8 cellular contexts compared by ENCODE assay signal in the genomic region with DNA sequence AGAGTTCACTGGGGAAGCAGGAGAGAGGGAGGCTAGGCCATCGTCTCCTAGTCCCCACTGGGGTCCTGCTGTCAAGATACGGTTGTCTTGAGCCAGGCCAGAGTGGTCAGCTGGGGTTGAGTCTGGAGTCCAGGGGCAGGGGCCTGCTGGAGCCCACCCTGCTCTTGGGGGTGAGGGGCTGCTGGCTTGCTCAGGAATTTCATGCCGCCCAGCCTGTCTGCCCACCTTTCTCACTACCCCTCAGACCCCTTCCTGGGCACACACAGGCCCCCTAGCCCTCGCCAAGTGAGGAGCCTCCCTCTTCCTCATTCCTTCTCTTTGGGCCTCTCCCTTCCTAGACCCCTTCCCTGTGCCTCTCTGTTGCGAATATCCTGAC. TPM values are rescaled to one million over a fixed set of nuclear protein-coding genes. Genes with fewer than 3 reads are reported as not detected.
DNase-seq lines count a peak whose midpoint lies in the region; TF ChIP-seq lines count a peak whose summit lies in the region.

No MANE protein-coding gene starts in this region.

- CTCF ChIA-PET in activated naive CD4-positive, alpha-beta T cell treated with anti-CD3 and anti-CD28 coated beads, Interleukin-2, amount 10 ng/mL, durations not matched to agents 7 days and 5 days (lab: Charles Lee) = no interaction called here

- peak overlapping the region; percentile 16 to 86 for H3K9ac ChIP-seq in liver (ENCODE audit: low read depth in 1 of 2, low read length in 2 of 2)

- TF ChIP-seq EP300 in transverse colon (IDR thresholded peaks at IDR 0.05; ENCODE audit: low read depth) = no peak

- peaks cover 12% of the 10 kb centered on the region for H3K36me3 Mint-ChIP-seq in activated naive CD4-positive, alpha-beta T cell treated with anti-CD3 and anti-CD28 coated beads, Interleukin-2, amount 10 ng/mL, durations not matched to agents 7 days and 5 days

- H3K27me3 ChIP-seq in liver (ENCODE audit: control insufficient read depth in 4 of 4, insufficient read depth in 4 of 4, low read length in 3 of 4) = no peaks in the 10 kb centered on the region
- no peaks in the 10 kb centered on the region for H3K27me3 ChIP-seq in transverse colon

- in situ Hi-C loops in transverse colon (cut with MboI; ENCODE audit: low pct_ligation_motif_present in 1 of 4, low pct_unique_long_range_greater_than_20kb in 1 of 4, low sequenced_read_pairs in 3 of 4) = loop anchor here in 1 of 4 donors (25.0 kb wide), 1 partner anchor 330 kb away; a partner anchor contains a TSS

- TF ChIP-seq CTCF in liver (IDR thresholded peaks at IDR 0.05; ENCODE audit: low read depth, low read length, missing input control) (no peak), transverse colon (IDR thresholded peaks at IDR 0.05) (no peak)

- no peak for DNase-seq in activated naive CD4-positive, alpha-beta T cell treated with anti-CD3 and anti-CD28 coated beads, Interleukin-2, amount 10 ng/mL, durations not matched to agents 7 days and 5 days
- DNase-seq in activated naive CD4-positive, alpha-beta T cell treated with Interleukin-2 at 50 U/mL for 16 hours = no peak
- DNase-seq in transverse colon = no peak
- DNase-seq in OCI-M1 (lab: John Stamatoyannopoulos, UW) = no peak
- no peak for DNase-seq in A172 (ENCODE audit: low spot score)
- DNase-seq in stimulated activated CD8-positive, alpha-beta memory T cell treated with anti-CD3 and anti-CD28 coated beads, Interleukin-4, amount 100 ng/mL, for 48 hours = no peak

- H3K27me3 Mint-ChIP-seq in activated naive CD4-positive, alpha-beta T cell treated with anti-CD3 and anti-CD28 coated beads, Interleukin-2, amount 10 ng/mL, durations not matched to agents 7 days and 5 days = no peaks in the 10 kb centered on the region

- H3K27ac ChIP-seq in adipose tissue (ENCODE audit: low read depth, low read length) (peak overlapping the region; percentile 4), liver (ENCODE audit: low read depth in 1 of 2, low read length in 2 of 2) (peak overlapping the region; percentile 59 to 82), transverse colon (peak overlapping the region; percentile 87 to 92 (median 90))

- peak overlapping the region; percentile 96 for H3K4me3 Mint-ChIP-seq in activated naive CD4-positive, alpha-beta T cell treated with anti-CD3 and anti-CD28 coated beads, Interleukin-2, amount 10 ng/mL, durations not matched to agents 7 days and 5 days

- no peak for TF ChIP-seq RAD21 in liver (IDR thresholded peaks at IDR 0.05)

- peaks cover 42% of the 10 kb centered on the region for H3K4me1 Mint-ChIP-seq in activated naive CD4-positive, alpha-beta T cell treated with anti-CD3 and anti-CD28 coated beads, Interleukin-2, amount 10 ng/mL, durations not matched to agents 7 days and 5 days

- intact Hi-C loops in transverse colon (cut with DNase I; ENCODE audit: low total_unique reads) = no loop called here

- no peak for TF ChIP-seq POLR2A in transverse colon (IDR thresholded peaks at IDR 0.05)

- H3K4me3 ChIP-seq in liver (ENCODE audit: low read depth in 1 of 3, low read length in 3 of 3) (peak overlapping the region; percentile 54 to 89 (median 78)), transverse colon (peak overlapping the region in 3 of 4 donors; percentile 70 to 76 (median 74))

- H3K27ac Mint-ChIP-seq in activated naive CD4-positive, alpha-beta T cell treated with anti-CD3 and anti-CD28 coated beads, Interleukin-2, amount 10 ng/mL, durations not matched to agents 7 days and 5 days = peak overlapping the region; percentile 95

- WGBS in adipose tissue, 3 donors = 51 to 66% (median 56%) methylated on average over 4 to 5 of the region's 5 CpGs
- 50% methylated on average over 5 of the region's 5 CpGs for WGBS in liver
- 55% methylated on average over 5 of the region's 5 CpGs; no CpG with 5 or more reads in 1 of the 2 donors for WGBS in transverse colon (ENCODE audit: low coverage in 1 of 2), 2 donors

- H3K36me3 ChIP-seq in liver (ENCODE audit: control insufficient read depth in 4 of 4, insufficient read depth in 3 of 4, low read depth in 1 of 4, low read length in 3 of 4) = peaks cover 0 to 2% (median 0%) of the 10 kb centered on the region in 4 donors
- H3K36me3 ChIP-seq in transverse colon = no peaks in the 10 kb centered on the region

- H3K9me3 ChIP-seq in liver (ENCODE audit: control insufficient read depth in 4 of 4, low read length in 3 of 4) = no peaks in the 10 kb centered on the region
- no peaks in the 10 kb centered on the region for H3K9me3 ChIP-seq in transverse colon

- H3K4me1 ChIP-seq in liver (ENCODE audit: control insufficient read depth in 4 of 4, insufficient read depth in 4 of 4, low read length in 3 of 4) = peaks cover 31 to 87% (median 67%) of the 10 kb centered on the region in 4 donors
- H3K4me1 ChIP-seq in transverse colon = peaks cover 61 to 86% (median 84%) of the 10 kb centered on the region in 4 donors

- no peaks in the 10 kb centered on the region for H3K9me3 Mint-ChIP-seq in activated naive CD4-positive, alpha-beta T cell treated with anti-CD3 and anti-CD28 coated beads, Interleukin-2, amount 10 ng/mL, durations not matched to agents 7 days and 5 days

TF ChIP-seq in liver, 16 proteins besides CTCF, POLR2A, EP300 and RAD21:
- TF ChIP-seq HNF4G (IDR thresholded peaks at IDR 0.05) (no peak), NR2F2 (IDR thresholded peaks at IDR 0.05) (no peak)
- TF ChIP-seq, protein P1, sequence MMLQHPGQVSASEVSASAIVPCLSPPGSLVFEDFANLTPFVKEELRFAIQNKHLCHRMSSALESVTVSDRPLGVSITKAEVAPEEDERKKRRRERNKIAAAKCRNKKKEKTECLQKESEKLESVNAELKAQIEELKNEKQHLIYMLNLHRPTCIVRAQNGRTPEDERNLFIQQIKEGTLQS (IDR thresholded peaks at IDR 0.05) = no peak

RNA-seq across cellular contexts. Expression of a gene that starts 1.3 kb away (rescaled TPM):
- 10 to 100 TPM; 24.3 to 42.1 (median 42.0) TPM for polyA plus RNA-seq in adipose tissue
- total RNA-seq in liver = 10 to 100 TPM; 33.2 to 34.8 TPM
- 10 to 100 TPM; 14.7 to 36.6 TPM for polyA plus RNA-seq in liver
- 10 to 100 TPM; 43.4 to 80.4 (median 63.0) TPM for total RNA-seq in transverse colon
- total RNA-seq in A172 (2014; rRNA removed; shearing (Covaris generic)) = 97.7 and 107 TPM in 2 replicates

RNA-seq across cellular contexts. Expression of a gene that starts 8.4 kb away (rescaled TPM):
- polyA plus RNA-seq in adipose tissue (10 to 100 TPM in 1 of 3 donors, 1 to 10 TPM in 2; 1.4 to 24.8 (median 1.9) TPM), liver (1 to 10 TPM; 2.6 to 3.4 TPM)
- total RNA-seq in liver (1 to 10 TPM; 1.9 to 3.9 TPM), transverse colon (10 to 100 TPM in 3 of 4 donors, 1 to 10 TPM in 1; 8.3 to 28.4 (median 14.2) TPM)
- not detected in 2 replicates for total RNA-seq in A172 (2014; rRNA removed; shearing (Covaris generic))

RNA-seq across cellular contexts. Expression of a gene that starts 21.1 kb away (rescaled TPM):
- polyA plus RNA-seq in adipose tissue = 10 to 100 TPM; 36.9 to 89.6 (median 83.7) TPM
- 10 to 100 TPM; 30.6 to 58.4 TPM for total RNA-seq in liver
- polyA plus RNA-seq in liver = 10 to 100 TPM in 1 of 2 donors, 1 to 10 TPM in 1; 8.0 to 20.6 TPM
- 1,000 to 10,000 TPM in 1 of 4 donors, 100 to 1,000 TPM in 3; 131 to 1,015 (median 289) TPM for total RNA-seq in transverse colon
- total RNA-seq in A172 (2014; rRNA removed; shearing (Covaris generic)) = 46.4 and 71.1 TPM in 2 replicates

RNA-seq across cellular contexts. Expression of a gene that starts 39.6 kb away (rescaled TPM):
- under 1 TPM; 0.22 to 0.35 (median 0.30) TPM for polyA plus RNA-seq in adipose tissue
- total RNA-seq in liver = under 1 TPM; under 0.01 to 0.09 TPM
- polyA plus RNA-seq in liver = under 1 TPM in 1 of 2 donors, not detected in 1; 0.17 TPM
- under 1 TPM in 2 of 4 donors, not detected in 2; under 0.01 to 0.14 TPM for total RNA-seq in transverse colon
- 0.46 and 1.5 TPM in 2 replicates for total RNA-seq in A172 (2014; rRNA removed; shearing (Covaris generic))

RNA-seq across cellular contexts. Expression of a gene that starts 48.4 kb away (rescaled TPM):
- polyA plus RNA-seq in adipose tissue (10 to 100 TPM; 53.8 to 56.0 (median 53.9) TPM), liver (10 to 100 TPM; 26.0 to 26.7 TPM)
- total RNA-seq in liver (10 to 100 TPM; 11.1 to 14.4 TPM), transverse colon (10 to 100 TPM; 50.8 to 81.8 (median 73.1) TPM)
- total RNA-seq in A172 (2014; rRNA removed; shearing (Covaris generic)) = 43.2 and 64.5 TPM in 2 replicates

Comparison
In these comparisons a context has a peak if more than half of its experiments do, and no peak if none do; other contexts are left out.
1. H3K27ac ChIP-seq: peak in every context shown above with its lines; median percentile 90 in transverse colon; 70 in liver; 4 in adipose tissue.